In the genomic region with DNA sequence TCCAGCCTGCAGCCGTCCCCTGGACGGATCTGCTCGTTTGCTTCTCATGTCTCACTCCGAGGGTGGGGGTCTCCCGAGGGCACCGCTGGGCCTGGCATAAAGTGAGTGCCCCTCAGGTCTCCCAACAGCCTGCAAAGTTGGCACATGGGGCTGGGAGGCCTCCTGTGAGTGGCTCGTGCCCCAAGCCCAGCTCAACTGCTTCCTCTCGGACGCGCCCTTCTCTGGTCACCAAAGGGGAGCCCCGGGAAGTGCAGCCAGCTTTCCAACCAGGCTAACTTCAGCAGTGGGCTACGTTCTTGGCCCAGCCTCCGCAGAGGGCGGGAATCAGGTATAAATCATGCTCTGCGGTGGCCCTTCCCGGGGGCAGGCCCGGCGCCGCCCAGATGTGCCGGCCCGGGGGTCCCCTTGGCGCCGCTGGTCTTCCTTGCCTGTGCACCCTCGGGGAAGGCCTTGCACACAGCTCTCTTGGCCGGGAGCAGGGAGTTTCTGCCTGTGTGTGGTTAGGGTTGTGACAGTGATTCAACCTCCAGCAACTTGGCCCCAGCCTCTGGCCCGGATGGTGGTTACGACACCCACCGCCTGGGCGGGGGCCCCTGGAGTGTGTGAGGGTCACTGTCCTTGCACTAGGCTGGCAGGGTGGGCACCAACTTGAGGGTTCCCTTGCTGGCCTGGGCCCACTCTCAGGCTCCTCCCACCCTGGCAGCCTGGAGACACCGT, we compare ENCODE assay signal across 1 cellular context.
TF ChIP-seq lines count a peak whose summit lies in the region.

No MANE protein-coding gene starts in this region.

TF ChIP-seq in liver, 16 proteins besides CTCF, POLR2A, EP300 and RAD21 (continued from another document):
- TF ChIP-seq, protein P1, sequence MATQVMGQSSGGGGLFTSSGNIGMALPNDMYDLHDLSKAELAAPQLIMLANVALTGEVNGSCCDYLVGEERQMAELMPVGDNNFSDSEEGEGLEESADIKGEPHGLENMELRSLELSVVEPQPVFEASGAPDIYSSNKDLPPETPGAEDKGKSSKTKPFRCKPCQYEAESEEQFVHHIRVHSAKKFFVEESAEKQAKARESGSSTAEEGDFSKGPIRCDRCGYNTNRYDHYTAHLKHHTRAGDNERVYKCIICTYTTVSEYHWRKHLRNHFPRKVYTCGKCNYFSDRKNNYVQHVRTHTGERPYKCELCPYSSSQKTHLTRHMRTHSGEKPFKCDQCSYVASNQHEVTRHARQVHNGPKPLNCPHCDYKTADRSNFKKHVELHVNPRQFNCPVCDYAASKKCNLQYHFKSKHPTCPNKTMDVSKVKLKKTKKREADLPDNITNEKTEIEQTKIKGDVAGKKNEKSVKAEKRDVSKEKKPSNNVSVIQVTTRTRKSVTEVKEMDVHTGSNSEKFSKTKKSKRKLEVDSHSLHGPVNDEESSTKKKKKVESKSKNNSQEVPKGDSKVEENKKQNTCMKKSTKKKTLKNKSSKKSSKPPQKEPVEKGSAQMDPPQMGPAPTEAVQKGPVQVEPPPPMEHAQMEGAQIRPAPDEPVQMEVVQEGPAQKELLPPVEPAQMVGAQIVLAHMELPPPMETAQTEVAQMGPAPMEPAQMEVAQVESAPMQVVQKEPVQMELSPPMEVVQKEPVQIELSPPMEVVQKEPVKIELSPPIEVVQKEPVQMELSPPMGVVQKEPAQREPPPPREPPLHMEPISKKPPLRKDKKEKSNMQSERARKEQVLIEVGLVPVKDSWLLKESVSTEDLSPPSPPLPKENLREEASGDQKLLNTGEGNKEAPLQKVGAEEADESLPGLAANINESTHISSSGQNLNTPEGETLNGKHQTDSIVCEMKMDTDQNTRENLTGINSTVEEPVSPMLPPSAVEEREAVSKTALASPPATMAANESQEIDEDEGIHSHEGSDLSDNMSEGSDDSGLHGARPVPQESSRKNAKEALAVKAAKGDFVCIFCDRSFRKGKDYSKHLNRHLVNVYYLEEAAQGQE (IDR thresholded peaks at IDR 0.05) = peak; percentile 50
- peak; percentile 65 for TF ChIP-seq TAF1 (conservative IDR thresholded peaks at IDR 0.05)
TF ChIP-seq in liver: peak in this region for 7.
